ENCODE assay signal across 2 cellular contexts in the genomic region with DNA sequence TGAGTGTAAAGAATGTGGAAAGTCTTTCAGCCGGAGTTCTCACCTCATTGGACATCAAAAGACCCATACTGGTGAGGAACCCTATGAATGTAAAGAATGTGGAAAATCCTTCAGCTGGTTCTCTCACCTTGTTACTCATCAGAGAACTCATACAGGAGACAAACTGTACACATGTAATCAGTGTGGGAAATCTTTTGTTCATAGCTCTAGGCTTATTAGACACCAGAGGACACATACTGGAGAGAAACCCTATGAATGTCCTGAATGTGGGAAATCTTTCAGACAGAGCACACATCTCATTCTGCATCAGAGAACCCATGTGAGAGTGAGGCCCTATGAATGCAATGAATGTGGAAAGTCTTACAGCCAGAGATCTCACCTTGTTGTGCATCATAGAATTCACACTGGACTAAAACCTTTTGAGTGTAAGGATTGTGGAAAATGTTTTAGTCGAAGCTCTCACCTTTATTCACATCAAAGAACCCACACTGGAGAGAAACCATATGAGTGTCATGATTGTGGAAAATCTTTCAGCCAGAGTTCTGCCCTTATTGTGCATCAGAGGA.
TF ChIP-seq lines count a peak whose summit lies in the region.

No MANE protein-coding gene starts in this region.

TF ChIP-seq in HepG2, 621 proteins besides CTCF, POLR2A, EP300 and RAD21:
- TF ChIP-seq ZNF430 (CRISPR knock-in tag; IDR thresholded peaks at IDR 0.05) (no peak), SMARCE1 (IDR thresholded peaks at IDR 0.05; ENCODE audit: borderline replicate concordance) (no peak), ZNF274 (CRISPR knock-in tag; IDR thresholded peaks at IDR 0.05) (peak; percentile 83; the same call in 1 of the 2 replicates), HNRNPUL1 (IDR thresholded peaks at IDR 0.05; ENCODE audit: low read depth, low read length) (no peak)

TF ChIP-seq in liver, 16 proteins besides CTCF, POLR2A, EP300 and RAD21:
- TF ChIP-seq SP1 (IDR thresholded peaks at IDR 0.05): no peak
- TF ChIP-seq, protein P1, sequence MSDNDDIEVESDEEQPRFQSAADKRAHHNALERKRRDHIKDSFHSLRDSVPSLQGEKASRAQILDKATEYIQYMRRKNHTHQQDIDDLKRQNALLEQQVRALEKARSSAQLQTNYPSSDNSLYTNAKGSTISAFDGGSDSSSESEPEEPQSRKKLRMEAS (IDR thresholded peaks at IDR 0.05): no peak
- no peak for TF ChIP-seq TAF1 (conservative IDR thresholded peaks at IDR 0.05)
- no peak for TF ChIP-seq ZBTB33 (IDR thresholded peaks at IDR 0.05)
- TF ChIP-seq HNF4G (IDR thresholded peaks at IDR 0.05): no peak
- TF ChIP-seq, protein P2, sequence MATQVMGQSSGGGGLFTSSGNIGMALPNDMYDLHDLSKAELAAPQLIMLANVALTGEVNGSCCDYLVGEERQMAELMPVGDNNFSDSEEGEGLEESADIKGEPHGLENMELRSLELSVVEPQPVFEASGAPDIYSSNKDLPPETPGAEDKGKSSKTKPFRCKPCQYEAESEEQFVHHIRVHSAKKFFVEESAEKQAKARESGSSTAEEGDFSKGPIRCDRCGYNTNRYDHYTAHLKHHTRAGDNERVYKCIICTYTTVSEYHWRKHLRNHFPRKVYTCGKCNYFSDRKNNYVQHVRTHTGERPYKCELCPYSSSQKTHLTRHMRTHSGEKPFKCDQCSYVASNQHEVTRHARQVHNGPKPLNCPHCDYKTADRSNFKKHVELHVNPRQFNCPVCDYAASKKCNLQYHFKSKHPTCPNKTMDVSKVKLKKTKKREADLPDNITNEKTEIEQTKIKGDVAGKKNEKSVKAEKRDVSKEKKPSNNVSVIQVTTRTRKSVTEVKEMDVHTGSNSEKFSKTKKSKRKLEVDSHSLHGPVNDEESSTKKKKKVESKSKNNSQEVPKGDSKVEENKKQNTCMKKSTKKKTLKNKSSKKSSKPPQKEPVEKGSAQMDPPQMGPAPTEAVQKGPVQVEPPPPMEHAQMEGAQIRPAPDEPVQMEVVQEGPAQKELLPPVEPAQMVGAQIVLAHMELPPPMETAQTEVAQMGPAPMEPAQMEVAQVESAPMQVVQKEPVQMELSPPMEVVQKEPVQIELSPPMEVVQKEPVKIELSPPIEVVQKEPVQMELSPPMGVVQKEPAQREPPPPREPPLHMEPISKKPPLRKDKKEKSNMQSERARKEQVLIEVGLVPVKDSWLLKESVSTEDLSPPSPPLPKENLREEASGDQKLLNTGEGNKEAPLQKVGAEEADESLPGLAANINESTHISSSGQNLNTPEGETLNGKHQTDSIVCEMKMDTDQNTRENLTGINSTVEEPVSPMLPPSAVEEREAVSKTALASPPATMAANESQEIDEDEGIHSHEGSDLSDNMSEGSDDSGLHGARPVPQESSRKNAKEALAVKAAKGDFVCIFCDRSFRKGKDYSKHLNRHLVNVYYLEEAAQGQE (IDR thresholded peaks at IDR 0.05): no peak
- no peak for TF ChIP-seq GABPA (IDR thresholded peaks at IDR 0.05 in 1 of 2, conservative IDR thresholded peaks at IDR 0.05 in 1 of 2)
- no peak for TF ChIP-seq YY1 (IDR thresholded peaks at IDR 0.05)
- TF ChIP-seq JUND (IDR thresholded peaks at IDR 0.05): no peak
- TF ChIP-seq FOXA2 (IDR thresholded peaks at IDR 0.05): no peak
- TF ChIP-seq, protein P3, sequence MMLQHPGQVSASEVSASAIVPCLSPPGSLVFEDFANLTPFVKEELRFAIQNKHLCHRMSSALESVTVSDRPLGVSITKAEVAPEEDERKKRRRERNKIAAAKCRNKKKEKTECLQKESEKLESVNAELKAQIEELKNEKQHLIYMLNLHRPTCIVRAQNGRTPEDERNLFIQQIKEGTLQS (IDR thresholded peaks at IDR 0.05): no peak
